In genomic region chr5:34244281-34245031, GRCh38 we compare ENCODE assay signal across 8 cellular contexts.
DNase-seq lines count a peak whose midpoint lies in the region; ATAC-seq and TF ChIP-seq lines count a peak whose summit lies in the region.
"Not testable (repeated sequence)": the region's sequence is repeated elsewhere in the genome, so short reads cannot be mapped to it uniquely, and the experiment has no call there.

No MANE protein-coding gene starts in this region.

- peaks cover 11% of the 10 kb centered on the region for H3K4me1 Mint-ChIP-seq in activated T-cell treated with anti-CD3 and anti-CD28 coated beads, Interleukin-2, amount 50 U/mL, for 4 hours (ENCODE audit: low read depth)
- not testable (repeated sequence) for H3K4me1 Mint-ChIP-seq in effector memory CD8-positive, alpha-beta T cell (ENCODE audit: low read depth in 2 of 2)

- in situ Hi-C loops in G401 (cut with HindIII; ENCODE audit: low sequenced_read_pairs); gastrocnemius medialis (cut with MboI; ENCODE audit: low sequenced_read_pairs in 4 of 4): not testable (repeated sequence)

- WGBS in testis, 2 donors: 0% methylated on average over 3 of the region's 41 CpGs

- H3K9me3 ChIP-seq in RWPE2 (ENCODE audit: severe bottlenecking); gastrocnemius medialis; testis: not testable (repeated sequence)

- H3K27ac ChIP-seq in RWPE2 (ENCODE audit: poor library complexity, severe bottlenecking) (peak overlapping the region; percentile 52), gastrocnemius medialis (peak overlapping the region; percentile 80 to 94 (median 86)), testis (peak overlapping the region; percentile 87 to 90)

- H3K36me3 ChIP-seq in RWPE2 (ENCODE audit: low read depth); gastrocnemius medialis; testis (ENCODE audit: low read depth, missing control alignments): not testable (repeated sequence)

- H3K27ac Mint-ChIP-seq in effector memory CD8-positive, alpha-beta T cell: peak overlapping the region; percentile 73 to 90

- H3K27me3 Mint-ChIP-seq in activated T-cell treated with anti-CD3 and anti-CD28 coated beads, Interleukin-2, amount 50 U/mL, for 4 hours (ENCODE audit: low read depth); effector memory CD8-positive, alpha-beta T cell: not testable (repeated sequence)

- not testable (repeated sequence) for H3K9me3 Mint-ChIP-seq in activated T-cell treated with anti-CD3 and anti-CD28 coated beads, Interleukin-2, amount 50 U/mL, for 4 hours; effector memory CD8-positive, alpha-beta T cell

- TF ChIP-seq POLR2A in gastrocnemius medialis (IDR thresholded peaks at IDR 0.05): peak in 1 of 2 donors; percentile 39
- TF ChIP-seq POLR2A in testis (IDR thresholded peaks at IDR 0.05): not testable (repeated sequence)

- intact Hi-C loops in left colon (cut with DNase I, micrococcal nuclease); gastrocnemius medialis (cut with DNase I; ENCODE audit: low total_unique reads); testis (cut with DNase I; ENCODE audit: low total_unique reads): not testable (repeated sequence)

- H3K4me3 ChIP-seq in RWPE2 (ENCODE audit: severe bottlenecking) (peak overlapping the region; percentile 30), gastrocnemius medialis (peak overlapping the region; percentile 53 to 81 (median 58)), testis (peak overlapping the region; percentile 66 to 68)

- TF ChIP-seq CTCF in RWPE2 (IDR thresholded peaks at IDR 0.05; ENCODE audit: poor library complexity, severe bottlenecking); gastrocnemius medialis (IDR thresholded peaks at IDR 0.05 in 4 of 5, conservative IDR thresholded peaks at IDR 0.05 in 1 of 5); testis (IDR thresholded peaks at IDR 0.05): not testable (repeated sequence)

- DNase-seq in G401 (ENCODE audit: low spot score): peak; percentile 17
- DNase-seq in RWPE2 (ENCODE audit: low spot score): peak; percentile 67
- peak; percentile 65 for DNase-seq in activated T-cell treated with anti-CD3 and anti-CD28 coated beads, Interleukin-2, amount 50 U/mL, for 4 hours
- DNase-seq in effector memory CD8-positive, alpha-beta T cell: peak; percentile 68 to 77 (median 75)
- peak; percentile 71 to 73 for DNase-seq in left colon
- peak; percentile 41 to 62 for DNase-seq in gastrocnemius medialis
- DNase-seq in testis: peak; percentile 67

- H3K27me3 ChIP-seq in RWPE2 (ENCODE audit: insufficient read depth, poor library complexity, severe bottlenecking); gastrocnemius medialis; testis: not testable (repeated sequence)

- H3K36me3 Mint-ChIP-seq in activated T-cell treated with anti-CD3 and anti-CD28 coated beads, Interleukin-2, amount 50 U/mL, for 4 hours (ENCODE audit: insufficient read depth); effector memory CD8-positive, alpha-beta T cell (ENCODE audit: insufficient read depth): not testable (repeated sequence)

- peak overlapping the region; percentile 85 for H3K4me3 Mint-ChIP-seq in activated T-cell treated with anti-CD3 and anti-CD28 coated beads, Interleukin-2, amount 50 U/mL, for 4 hours
- H3K4me3 Mint-ChIP-seq in effector memory CD8-positive, alpha-beta T cell: peak overlapping the region; percentile 71 to 77

- ATAC-seq in HG02763 (IDR thresholded peaks at IDR 0.05; ENCODE audit: unreplicated experiment) (peak; percentile 38), RWPE2 (ENCODE audit: low read depth) (peak; percentile 61), left colon (peak; percentile 88), gastrocnemius medialis (peak; percentile 36 to 70)
- peak; percentile 81 to 87 for ATAC-seq in activated T-cell treated with anti-CD3 and anti-CD28 coated beads, Interleukin-2, amount 50 U/mL, for 4 hours
- peak; percentile 91 for ATAC-seq in effector memory CD8-positive, alpha-beta T cell (replicated peaks)

- H3K4me1 ChIP-seq in RWPE2 (ENCODE audit: insufficient read depth, poor library complexity, severe bottlenecking); gastrocnemius medialis; testis: not testable (repeated sequence)

Comparison
In these comparisons a context has a peak if more than half of its experiments do, and no peak if none do; other contexts are left out.
1. Peak in every context shown above with its lines: DNase-seq, ATAC-seq, H3K4me3 ChIP-seq and H3K27ac ChIP-seq.
2. DNase-seq: peak in every context shown above with its lines; median percentile 75 in effector memory CD8-positive, alpha-beta T cell; 72 in left colon; 67 in RWPE2; 67 in testis; 65 in activated T-cell treated with anti-CD3 and anti-CD28 coated beads, Interleukin-2, amount 50 U/mL, for 4 hours; 52 in gastrocnemius medialis; 17 in G401.
3. ATAC-seq: peak in every context shown above with its lines; median percentile 91 in effector memory CD8-positive, alpha-beta T cell; 88 in left colon; 84 in activated T-cell treated with anti-CD3 and anti-CD28 coated beads, Interleukin-2, amount 50 U/mL, for 4 hours; 61 in RWPE2; 53 in gastrocnemius medialis; 38 in HG02763.